Comparison of ENCODE assay signal across 10 cellular contexts in genomic region chr17:36657390-36657762, GRCh38. TPM values are rescaled to one million over a fixed set of nuclear protein-coding genes. Genes with fewer than 3 reads are reported as not detected.
DNase-seq lines count a peak whose midpoint lies in the region; ATAC-seq and TF ChIP-seq lines count a peak whose summit lies in the region.
"Had no signal": no experiment of that assay in that cellular context is flagged by ENCODE, and none has a peak within 500 bp of the region (broad histone marks: within the 10 kb centered on the region; RNA-seq: fewer than 3 reads in every experiment).

No MANE protein-coding gene starts in this region.

- H3K4ac ChIP-seq in IMR-90 (ENCODE audit: low read depth, low read length) = no peak overlapping the region

- CTCF ChIA-PET in IMR-90 (lab: Yijun Ruan, JAX) = no interaction called here

- H3K4me2 ChIP-seq in BLaER1 (peak overlapping the region; percentile 63), IMR-90 (ENCODE audit: low read depth, low read length) (no peak overlapping the region)

- H3K36me3 ChIP-seq in BLaER1 (no peaks in the 10 kb centered on the region), IMR-90 (ENCODE audit: control insufficient read depth, insufficient read depth, low read length) (no peaks in the 10 kb centered on the region), esophagus muscularis mucosa (no peaks in the 10 kb centered on the region), SJCRH30 (no peaks in the 10 kb centered on the region), HAP-1 (replicated peaks) (no peaks in the 10 kb centered on the region)

- no peak overlapping the region for H4K8ac ChIP-seq in IMR-90 (ENCODE audit: low read depth in 2 of 2, low read length in 2 of 2)

- no peaks in the 10 kb centered on the region for H3K9me3 Mint-ChIP-seq in neural crest cell

- H3K9me3 ChIP-seq in BLaER1 (no peaks in the 10 kb centered on the region), IMR-90 (ENCODE audit: control insufficient read depth, insufficient read depth, low read length) (no peaks in the 10 kb centered on the region), esophagus muscularis mucosa (no peaks in the 10 kb centered on the region), SJCRH30 (replicated peaks) (no peaks in the 10 kb centered on the region), HAP-1 (no peaks in the 10 kb centered on the region)
- H3K9me3 ChIP-seq: Caco-2 had no signal

- peaks cover 81% of the 10 kb centered on the region for H3K27me3 Mint-ChIP-seq in neural crest cell (ENCODE audit: low read depth)

- no peak overlapping the region for H2BK5ac ChIP-seq in IMR-90 (ENCODE audit: low read depth, low read length, poor library complexity, severe bottlenecking)

- peaks cover 3% of the 10 kb centered on the region; the same call in 1 of the 2 replicates for H3K9me1 ChIP-seq in IMR-90 (ENCODE audit: insufficient read depth, low read length)

- TF ChIP-seq RAD21 in IMR-90 (IDR thresholded peaks at IDR 0.05; ENCODE audit: low read length) = no peak

- BruUV-seq in IMR-90 (replicated peaks; lab: Mats Ljungman, UMichigan) = no TSS peak

- no peak overlapping the region for H2AK5ac ChIP-seq in IMR-90 (ENCODE audit: low read depth, low read length)

- no peak overlapping the region for H3K14ac ChIP-seq in IMR-90 (replicated peaks; ENCODE audit: low read depth, low read length)

- DNase-seq in IMR-90 (no peak), esophagus muscularis mucosa (ENCODE audit: extremely low spot score) (no peak), neural crest cell (ENCODE audit: low read depth, low spot score) (no peak), glomerular visceral epithelial cell (ENCODE audit: extremely low spot score) (no peak), GM20000 (ENCODE audit: low spot score) (no peak), SJCRH30 (no peak), HAP-1 (ENCODE audit: low spot score in 2 of 2) (no peak)
- DNase-seq: Caco-2, NCI-H187 treated with DMSO at 0.1 percent for 48 hours had no signal

- no peaks in the 10 kb centered on the region for H3K36me3 Mint-ChIP-seq in neural crest cell (ENCODE audit: low read depth)

- H3K18ac ChIP-seq in IMR-90 (ENCODE audit: low read depth, low read length) = no peak overlapping the region

- no peak for ATAC-seq in IMR-90 (ENCODE audit: low read depth)

- no peak overlapping the region for H2BK15ac ChIP-seq in IMR-90 (ENCODE audit: low read depth, low read length)

- 69% methylated on average over 17 of the region's 25 CpGs; no CpG with 5 or more reads in 1 of the 2 experiments for WGBS in IMR-90 (ENCODE audit: extremely low coverage in 2 of 2, insufficient read length in 1 of 2), 2 experiments
- 60% methylated on average over 19 of the region's 25 CpGs for WGBS in esophagus muscularis mucosa

- H3K27ac ChIP-seq in BLaER1 (no peak overlapping the region), IMR-90 (ENCODE audit: insufficient read depth, low read length) (no peak overlapping the region), esophagus muscularis mucosa (replicated peaks in 1 of 4) (no peak overlapping the region), SJCRH30 (no peak overlapping the region)

- no peaks in the 10 kb centered on the region for H3K79me1 ChIP-seq in IMR-90 (ENCODE audit: low read depth in 1 of 2, low read length in 2 of 2)

- H2BK120ac ChIP-seq in IMR-90 (ENCODE audit: low read depth, low read length) = no peak overlapping the region

- TF ChIP-seq EP300 in esophagus muscularis mucosa (IDR thresholded peaks at IDR 0.05) = no peak

- H4K5ac ChIP-seq in IMR-90 (ENCODE audit: low read depth, low read length) = no peak overlapping the region

- H4K91ac ChIP-seq in IMR-90 (ENCODE audit: insufficient read depth, low read depth, low read length) = no peak overlapping the region

- H3K27me3 ChIP-seq in BLaER1 (peaks cover 41% of the 10 kb centered on the region), IMR-90 (ENCODE audit: control insufficient read depth, insufficient read depth, low read length) (peaks cover 71% of the 10 kb centered on the region), esophagus muscularis mucosa (peaks cover 0 to 95% (median 14%) of the 10 kb centered on the region in 4 donors), SJCRH30 (peaks cover 10% of the 10 kb centered on the region; the same call in 1 of the 2 replicates), HAP-1 (ENCODE audit: low read depth) (peaks cover 3% of the 10 kb centered on the region; the same call in 1 of the 2 replicates)

- in situ Hi-C loops in IMR-90 (cut with MboI; ENCODE audit: low sequenced_read_pairs) (no loop called here), HAP-1 (cut with MboI; ENCODE audit: low sequenced_read_pairs) (no loop called here)

- peak overlapping the region; percentile 78 for H3K4me3 Mint-ChIP-seq in neural crest cell

- TF ChIP-seq CTCF in IMR-90 (conservative IDR thresholded peaks at IDR 0.05; ENCODE audit: low read depth, low read length) = no peak
- TF ChIP-seq CTCF in esophagus muscularis mucosa (IDR thresholded peaks at IDR 0.05) = no peak
- no peak for TF ChIP-seq CTCF in neural crest cell (conservative IDR thresholded peaks at IDR 0.05)
- no peak for TF ChIP-seq CTCF in GM20000 (IDR thresholded peaks at IDR 0.05; ENCODE audit: extremely low read depth, missing control alignments)

- H4K20me1 ChIP-seq in BLaER1 = peaks cover 44% of the 10 kb centered on the region
- no peaks in the 10 kb centered on the region for H4K20me1 ChIP-seq in IMR-90 (ENCODE audit: insufficient read depth, low read length)

- TF ChIP-seq POLR2A in IMR-90 (IDR thresholded peaks at IDR 0.05; ENCODE audit: low read depth, low read length) (no peak), esophagus muscularis mucosa (IDR thresholded peaks at IDR 0.05; ENCODE audit: low read depth) (no peak)

- H3K56ac ChIP-seq in IMR-90 (ENCODE audit: extremely low read depth, insufficient read depth, low read length) = no peak overlapping the region

- H3K4me3 ChIP-seq in BLaER1 = peak overlapping the region; percentile 54
- no peak overlapping the region for H3K4me3 ChIP-seq in IMR-90 (ENCODE audit: insufficient read depth, low read depth, low read length)
- H3K4me3 ChIP-seq in esophagus muscularis mucosa = peak overlapping the region; percentile 55 to 62 (median 55)
- no peak overlapping the region for H3K4me3 ChIP-seq in SJCRH30
- H3K4me3 ChIP-seq in HAP-1 = no peak overlapping the region

- H2BK20ac ChIP-seq in IMR-90 (ENCODE audit: low read depth, low read length) = no peak overlapping the region

- intact Hi-C loops in IMR-90 (cut with micrococcal nuclease) = no loop called here
- intact Hi-C loops in esophagus muscularis mucosa (cut with DNase I) = no loop called here

- H3K27ac Mint-ChIP-seq in neural crest cell (ENCODE audit: unreplicated experiment) = no peak overlapping the region

- H3K4me1 ChIP-seq in BLaER1 = peaks cover 12% of the 10 kb centered on the region; the same call in 1 of the 2 replicates
- no peaks in the 10 kb centered on the region for H3K4me1 ChIP-seq in IMR-90 (ENCODE audit: control insufficient read depth, insufficient read depth, low read length)
- peaks cover 7 to 11% (median 9%) of the 10 kb centered on the region in 4 donors for H3K4me1 ChIP-seq in esophagus muscularis mucosa
- no peaks in the 10 kb centered on the region for H3K4me1 ChIP-seq in SJCRH30
- H3K4me1 ChIP-seq in HAP-1 = no peaks in the 10 kb centered on the region
- H3K4me1 ChIP-seq: Caco-2 had no signal

- dilution Hi-C loops in IMR-90 (cut with HindIII; ENCODE audit: low sequenced_read_pairs, unreplicated experiment) = no loop called here

- POLR2A ChIA-PET in IMR-90 (lab: Charles Lee; ENCODE audit: unreplicated experiment) = interaction anchor here (0.6 kb wide), 1 partner anchor 42 kb away, joined by 3 read pairs; no protein-coding TSS in a partner anchor

- no peak overlapping the region for H3K23ac ChIP-seq in IMR-90 (ENCODE audit: low read depth, low read length)

- no peak overlapping the region for H2AK9ac ChIP-seq in IMR-90 (replicated peaks; ENCODE audit: low read depth, low read length, poor library complexity)

- H3K9ac ChIP-seq in BLaER1 (no peak overlapping the region), IMR-90 (ENCODE audit: low read depth, low read length) (no peak overlapping the region)

- H3K4me1 Mint-ChIP-seq in neural crest cell = peaks cover 22% of the 10 kb centered on the region

- peak overlapping the region; percentile 51 for H2AFZ ChIP-seq in IMR-90 (replicated peaks; ENCODE audit: low read length, poor library complexity)

TF ChIP-seq in IMR-90, 13 proteins besides CTCF, POLR2A, EP300 and RAD21 (continues in another document):
- TF ChIP-seq CHD1 (IDR thresholded peaks at IDR 0.05; ENCODE audit: low read depth, low read length) (no peak), FOS (IDR thresholded peaks at IDR 0.05; ENCODE audit: low read depth, low read length) (no peak), BHLHE40 (IDR thresholded peaks at IDR 0.05; ENCODE audit: low read depth, low read length) (no peak), RFX5 (IDR thresholded peaks at IDR 0.05; ENCODE audit: low read depth, low read length) (no peak), MXI1 (IDR thresholded peaks at IDR 0.05; ENCODE audit: borderline replicate concordance, low read depth, low read length) (no peak), ELK1 (IDR thresholded peaks at IDR 0.05; ENCODE audit: borderline replicate concordance, low read depth, low read length) (no peak), NFE2L2 (IDR thresholded peaks at IDR 0.05; ENCODE audit: low read depth, low read length) (no peak), MAFK (IDR thresholded peaks at IDR 0.05; ENCODE audit: low read depth, low read length) (no peak), MAZ (IDR thresholded peaks at IDR 0.05; ENCODE audit: borderline replicate concordance, low read depth, low read length) (no peak), CEBPB (IDR thresholded peaks at IDR 0.05; ENCODE audit: low read depth, low read length) (no peak)

RNA-seq across cellular contexts. Expression of gene MRM1, which starts 56.0 kb away (rescaled TPM):
- total RNA-seq in IMR-90 (2012; rRNA removed) (2.2 TPM in 2 replicates), esophagus muscularis mucosa (10 to 100 TPM in 1 of 4 donors, 1 to 10 TPM in 3; 6.2 to 10.8 (median 8.5) TPM), neural crest cell (4.6 and 5.4 TPM in 2 replicates)
- 4.3 and 5.3 TPM in 2 replicates for polyA plus RNA-seq in IMR-90 (2012; rRNA removed)
- polyA plus RNA-seq in IMR-90 (2012; cell fraction: cytosol; rRNA removed) = 3.0 and 5.1 TPM in 2 replicates
- polyA plus RNA-seq in IMR-90 (2012; cell fraction: nucleus; rRNA removed; ENCODE audit: low replicate concordance) = 3.7 and 8.0 TPM in 2 replicates
- total RNA-seq in SJCRH30 (2014; rRNA removed; shearing (Covaris generic)) = 5.1 and 6.0 TPM in 2 replicates

Comparison
In these comparisons a context has a peak if more than half of its experiments do, and no peak if none do; other contexts are left out.
1. H3K4me3 ChIP-seq: peak in BLaER1 (single experiment) and esophagus muscularis mucosa (4 of 4); none in IMR-90 (single experiment), SJCRH30 (single experiment) and HAP-1 (single experiment).